18 cellular contexts compared by ENCODE assay signal in genomic region chr12:25725874-25726273, GRCh38.
DNase-seq lines count a peak whose midpoint lies in the region; ATAC-seq and TF ChIP-seq lines count a peak whose summit lies in the region.
"Had no signal": no experiment of that assay in that cellular context is flagged by ENCODE, and none has a peak within 500 bp of the region (broad histone marks: within the 10 kb centered on the region; RNA-seq: fewer than 3 reads in every experiment).

No MANE protein-coding gene starts in this region.

- intact Hi-C loops in left ventricle myocardium inferior (cut with micrococcal nuclease) = no loop called here

- no peak overlapping the region for H3K27ac ChIP-seq in brain microvascular endothelial cell
- peak overlapping the region; percentile 38 for H3K27ac ChIP-seq in left ventricle myocardium inferior (replicated peaks)
- H3K27ac ChIP-seq: epithelial cell of prostate had no signal

- H3K4me3 ChIP-seq in brain microvascular endothelial cell (ENCODE audit: low read depth, low read length) = no peak overlapping the region
- no peak overlapping the region for H3K4me3 ChIP-seq in left ventricle myocardium inferior
- H3K4me3 ChIP-seq: coronary artery had no signal

- DNase-seq in AG08395 (ENCODE audit: low spot score) (peak; percentile 73), GM04504 (ENCODE audit: low read depth) (peak; percentile 58), brain microvascular endothelial cell (peak; percentile 9), left ventricle myocardium inferior (no peak), DMS153 (lab: John Stamatoyannopoulos, UW) (no peak), occipital lobe (lab: John Stamatoyannopoulos, UW) (no peak)
- DNase-seq: amniotic stem cell; NCI-H2029 treated with DMSO at 0.1 percent for 48 hours; NCI-H69; stimulated activated naive CD8-positive, alpha-beta T cell treated with anti-CD3 and anti-CD28 coated beads, Interleukin-15, Interleukin-2, amounts not matched to agents 100 U/mL and 50 U/mL, for 24 hours had no signal

- H3K9me3 ChIP-seq in left ventricle myocardium inferior (replicated peaks) = peaks cover 3% of the 10 kb centered on the region

- no peaks in the 10 kb centered on the region for H3K36me3 ChIP-seq in brain microvascular endothelial cell (replicated peaks)
- no peaks in the 10 kb centered on the region for H3K36me3 ChIP-seq in left ventricle myocardium inferior

- no peaks in the 10 kb centered on the region for H3K4me1 ChIP-seq in left ventricle myocardium inferior

- ATAC-seq in GM21737 (IDR thresholded peaks at IDR 0.05; ENCODE audit: unreplicated experiment) = no peak
- no peak for ATAC-seq in HG03159 (IDR thresholded peaks at IDR 0.05; ENCODE audit: unreplicated experiment)
- ATAC-seq: activated T-helper 17 cell treated with anti-CD3 and anti-CD28 coated beads, Interleukin-2, amount 50 U/mL, for 72 hours; left lobe of liver; Panc1; stimulated activated naive CD8-positive, alpha-beta T cell treated with anti-CD3 and anti-CD28 coated beads, Interleukin-15, Interleukin-2, amounts not matched to agents 100 U/mL and 50 U/mL, for 24 hours; WTC11 had no signal

- in situ Hi-C loops in brain microvascular endothelial cell (cut with HindIII; ENCODE audit: low pct_ligation_motif_present, low sequenced_read_pairs) = no loop called here

- no peak for TF ChIP-seq CTCF in brain microvascular endothelial cell (IDR thresholded peaks at IDR 0.05; ENCODE audit: low read depth, low read length, missing control alignments)
- no peak for TF ChIP-seq CTCF in left ventricle myocardium inferior (IDR thresholded peaks at IDR 0.05; ENCODE audit: borderline replicate concordance)

- no peaks in the 10 kb centered on the region for H3K27me3 ChIP-seq in brain microvascular endothelial cell (replicated peaks)
- H3K27me3 ChIP-seq in left ventricle myocardium inferior (ENCODE audit: low read depth) = no peaks in the 10 kb centered on the region

Comparison
In these comparisons a context has a peak if more than half of its experiments do, and no peak if none do; other contexts are left out.
1. DNase-seq: peak in AG08395 (single experiment), GM04504 (single experiment) and brain microvascular endothelial cell (single experiment); none in left ventricle myocardium inferior (single experiment), DMS153 (single experiment) and occipital lobe (single experiment).